Comparison of ENCODE assay signal across 7 cellular contexts in the genomic region with DNA sequence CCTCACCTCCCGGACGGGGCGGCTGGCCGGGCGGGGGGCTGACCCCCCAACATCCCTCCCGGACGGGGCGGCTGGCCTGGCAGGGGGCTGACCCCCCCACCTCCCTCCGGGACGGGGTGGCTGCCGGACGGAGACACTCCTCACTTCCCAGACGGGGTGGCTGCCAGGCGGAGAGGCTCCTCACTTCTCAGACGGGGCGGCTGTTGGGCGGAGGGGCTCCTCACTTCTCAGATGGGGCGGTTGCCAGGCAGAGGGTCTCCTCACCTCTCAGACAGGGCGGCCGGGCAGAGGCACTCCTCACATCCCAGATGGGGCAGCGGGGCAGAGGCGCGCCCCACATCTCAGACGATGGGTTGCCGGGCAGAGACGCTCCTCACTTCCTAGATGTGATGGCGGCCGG.
A peak's percentile ranks its signal among the peaks of the same experiment; 100 is the strongest.
DNase-seq lines count a peak whose midpoint lies in the region; ATAC-seq, FAIRE-seq and TF ChIP-seq lines count a peak whose summit lies in the region.
"Not testable (repeated sequence)": the region's sequence is repeated elsewhere in the genome, so short reads cannot be mapped to it uniquely, and the experiment has no call there.

No MANE protein-coding gene starts in this region.

- not testable (repeated sequence) for H3K4me1 ChIP-seq in right cardiac atrium (ENCODE audit: control insufficient read depth, insufficient read depth, low read length); kidney (ENCODE audit: control insufficient read depth in 1 of 2, insufficient read depth in 1 of 2, low read depth in 1 of 2, low read length in 2 of 2); spleen; testis

- H3K36me3 ChIP-seq in kidney (ENCODE audit: control insufficient read depth in 1 of 2, insufficient read depth in 2 of 2, low read length in 2 of 2); spleen; testis (ENCODE audit: low read depth, missing control alignments): not testable (repeated sequence)

- H3K27ac ChIP-seq in right cardiac atrium (ENCODE audit: low read length); kidney (ENCODE audit: low read depth in 2 of 2, low read length in 2 of 2); spleen; testis: not testable (repeated sequence)

- not testable (repeated sequence) for ATAC-seq in Right ventricle myocardium inferior, right cardiac atrium

- FAIRE-seq in kidney (lab: Jason Lieb, UNC), result not testable (repeated sequence)

- DNase-seq in T follicular helper cell (ENCODE audit: low read depth), result peak; percentile 1
- DNase-seq in activated effector memory CD4-positive, alpha-beta T cell treated with anti-CD3 and anti-CD28 coated beads, Interleukin-2, amount 50 U/mL, for 16 hours, result peak; percentile 53
- peak; percentile 43 for DNase-seq in Right ventricle myocardium inferior (ENCODE audit: missing footprints)
- DNase-seq in right cardiac atrium, result peak in 2 of 3 donors; percentile 31 to 51
- DNase-seq in kidney, result peak; percentile 59
- DNase-seq in spleen, result peak; percentile 63
- DNase-seq in testis, result not testable (repeated sequence)

- not testable (repeated sequence) for H3K27me3 ChIP-seq in right cardiac atrium (ENCODE audit: control insufficient read depth, insufficient read depth); spleen (replicated peaks in 1 of 7); testis

- not testable (repeated sequence) for H3K4me3 ChIP-seq in right cardiac atrium (ENCODE audit: low read length); kidney (ENCODE audit: low read length in 2 of 2); spleen
- peak overlapping the region; percentile 15 to 38 for H3K4me3 ChIP-seq in testis

- TF ChIP-seq CTCF in kidney (IDR thresholded peaks at IDR 0.05; ENCODE audit: borderline replicate concordance, extremely low read depth, insufficient read depth); spleen (IDR thresholded peaks at IDR 0.05 in 8 of 11, conservative IDR thresholded peaks at IDR 0.05 in 3 of 11); testis (IDR thresholded peaks at IDR 0.05): not testable (repeated sequence)

- not testable (repeated sequence) for H3K9ac ChIP-seq in kidney (ENCODE audit: low read length in 2 of 2)

- not testable (repeated sequence) for TF ChIP-seq POLR2A in spleen (IDR thresholded peaks at IDR 0.05); testis (IDR thresholded peaks at IDR 0.05)

- not testable (repeated sequence) for H3K9me3 ChIP-seq in right cardiac atrium (ENCODE audit: control insufficient read depth, low read length); kidney (ENCODE audit: control insufficient read depth in 1 of 2, low read length in 2 of 2); testis
- peaks cover 0 to 27% (median 7%) of the 10 kb centered on the region in 8 donors for H3K9me3 ChIP-seq in spleen

- intact Hi-C loops in Right ventricle myocardium inferior (cut with DNase I); right cardiac atrium (cut with DNase I); kidney (cut with DNase I); spleen (cut with DNase I; ENCODE audit: low total_unique reads); testis (cut with DNase I; ENCODE audit: low total_unique reads): not testable (repeated sequence)

- WGBS in right cardiac atrium, result 96% methylated on average over 28 of the region's 28 CpGs
- WGBS in spleen, 5 donors, result 91 to 100% (median 95%) methylated on average over 11 to 28 of the region's 28 CpGs
- 60 to 73% methylated on average over 1 to 24 of the region's 28 CpGs for WGBS in testis, 2 donors
